ENCODE assay signal across 39 cellular contexts in genomic region chr2:20680744-20681143, GRCh38. TPM values are rescaled to one million over a fixed set of nuclear protein-coding genes. Genes with fewer than 3 reads are reported as not detected.
"Had no signal": no experiment of that assay in that cellular context is flagged by ENCODE, and none has a peak within 500 bp of the region (broad histone marks: within the 10 kb centered on the region; RNA-seq: fewer than 3 reads in every experiment).

No MANE protein-coding gene starts in this region.

- ATAC-seq: activated CD8-positive, alpha-beta T cell treated with anti-CD3 and anti-CD28 coated beads for 36 hours; activated naive CD4-positive, alpha-beta T cell treated with anti-CD3 and anti-CD28 coated beads, Interleukin-2, amount 50 U/mL, for 72 hours; activated T-cell treated with anti-CD3 and anti-CD28 coated beads, Interleukin-2, amount 50 U/mL, for 4 hours; activated T-cell treated with anti-CD3 and anti-CD28 coated beads, Interleukin-2, amount 50 U/mL, for 72 hours; activated T-helper 17 cell treated with anti-CD3 and anti-CD28 coated beads, Interleukin-2, amount 50 U/mL, for 72 hours; body of pancreas had no signal

- H3K27me3 Mint-ChIP-seq: activated B cell treated with CpG ODN at 0.5 μM for 24 hours; activated CD4-positive, alpha-beta memory T cell treated with anti-CD3 and anti-CD28 coated beads for 36 hours; activated CD4-positive, alpha-beta T cell treated with anti-CD3 and anti-CD28 coated beads, Interleukin-2, amount 10 ng/mL, durations not matched to agents 24 days and 14 days; activated CD8-positive, alpha-beta T cell treated with anti-CD3 and anti-CD28 coated beads for 36 hours; activated naive CD8-positive, alpha-beta T cell treated with anti-CD3 and anti-CD28 coated beads for 36 hours; activated T-helper 17 cell treated with anti-CD3 and anti-CD28 coated beads, Interleukin-2, amount 50 U/mL, for 72 hours; central memory CD8-positive, alpha-beta T cell had no signal

- H3K36me3 ChIP-seq: brain microvascular endothelial cell, breast epithelium had no signal

- DNase-seq: activated B cell treated with CpG ODN at 0.5 μM for 24 hours; activated CD4-positive, alpha-beta memory T cell treated with anti-CD3 and anti-CD28 coated beads for 36 hours; activated CD4-positive, alpha-beta T cell treated with anti-CD3 and anti-CD28 coated beads for 4 hours; activated CD4-positive, alpha-beta T cell treated with anti-CD3 and anti-CD28 coated beads, Interleukin-2, amount 10 ng/mL, durations not matched to agents 24 days and 14 days; activated CD4-positive, alpha-beta T cell treated with anti-CD3 and anti-CD28 coated beads, Interleukin-2, amount 50 U/mL, for 1 hour; activated CD4-positive, alpha-beta T cell treated with anti-CD3 and anti-CD28 coated beads, Interleukin-2, amount 50 U/mL, for 4 hours; activated CD4-positive, CD25-positive, alpha-beta regulatory T cell treated with anti-CD3 and anti-CD28 coated beads, Interleukin-2, amount 50 U/mL, for 72 hours; activated CD8-positive, alpha-beta memory T cell treated with anti-CD3 and anti-CD28 coated beads, Interleukin-2, amount 50 U/mL, for 4 hours; activated CD8-positive, alpha-beta T cell treated with anti-CD3 and anti-CD28 coated beads for 36 hours; activated effector memory CD4-positive, alpha-beta T cell treated with anti-CD3 and anti-CD28 coated beads, Interleukin-2, amount 50 U/mL, for 16 hours; activated gamma-delta T cell treated with Interleukin-2 at 50 U/mL for 16 hours; activated naive CD4-positive, alpha-beta T cell; activated naive CD4-positive, alpha-beta T cell treated with anti-CD3 and anti-CD28 coated beads for 36 hours; activated naive CD8-positive, alpha-beta T cell treated with anti-CD3 and anti-CD28 coated beads for 36 hours; activated T-cell treated with anti-CD3 and anti-CD28 coated beads for 4 hours; activated T-cell treated with anti-CD3 and anti-CD28 coated beads, Interleukin-2, amount 50 U/mL, for 1 hour; activated T-cell treated with anti-CD3 and anti-CD28 coated beads, Interleukin-2, amount 50 U/mL, for 4 hours; activated T-cell treated with anti-CD3 and anti-CD28 coated beads, Interleukin-2, amount 50 U/mL, for 72 hours; adrenal gland; amniotic stem cell; aorta; body of pancreas; brain microvascular endothelial cell; caudate nucleus; cerebellar nuclear complex; T-helper 1 cell; T-helper 2 cell; T-helper 9 cell had no signal

- H3K4me1 Mint-ChIP-seq: activated T-helper 17 cell treated with anti-CD3 and anti-CD28 coated beads, Interleukin-2, amount 50 U/mL, for 72 hours; central memory CD8-positive, alpha-beta T cell had no signal

- H3K4me1 ChIP-seq: adrenal gland, breast epithelium had no signal

- H3K4me3 ChIP-seq: adrenal gland, body of pancreas, breast epithelium had no signal

- H3K27me3 ChIP-seq: adrenal gland, body of pancreas, brain microvascular endothelial cell, breast epithelium had no signal

- H3K27ac Mint-ChIP-seq: activated B cell treated with CpG ODN at 0.5 μM for 24 hours; activated CD4-positive, alpha-beta memory T cell treated with anti-CD3 and anti-CD28 coated beads for 36 hours; activated CD4-positive, alpha-beta T cell treated with anti-CD3 and anti-CD28 coated beads, Interleukin-2, amount 10 ng/mL, durations not matched to agents 24 days and 14 days; activated CD8-positive, alpha-beta T cell treated with anti-CD3 and anti-CD28 coated beads for 36 hours; activated naive CD4-positive, alpha-beta T cell treated with anti-CD3 and anti-CD28 coated beads for 36 hours; activated naive CD8-positive, alpha-beta T cell treated with anti-CD3 and anti-CD28 coated beads for 36 hours; activated T-cell treated with anti-CD3 and anti-CD28 coated beads, Interleukin-2, amount 50 U/mL, for 72 hours; activated T-helper 1 cell treated with anti-CD3 and anti-CD28 coated beads, Interleukin-12 subunit alpha, Interleukin-12 subunit beta, Interleukin-2, Interleukin-4 antibody, amounts not matched to agents 30 ng/mL and 10 ng/mL and 1 ng/mL, durations not matched to agents 14 hours and 24 hours and 36 hours; activated T-helper 17 cell treated with anti-CD3 and anti-CD28 coated beads, Interleukin-2, amount 50 U/mL, for 72 hours; T-helper 1 cell treated with Interleukin-12 subunit alpha and Interleukin-12 subunit beta and Interleukin-4 antibody, amounts not matched to agents 30 μg/mL and 1 μg/mL, for 36 hours; T-helper 2 cell treated with Interferon-gamma antibody and Interleukin-4, amounts not matched to agents 5 μg/mL and 100 μg/mL, for 36 hours had no signal

- H3K36me3 Mint-ChIP-seq: activated naive CD4-positive, alpha-beta T cell treated with anti-CD3 and anti-CD28 coated beads, Interleukin-2, amount 50 U/mL, for 72 hours had no signal

- H3K4me3 Mint-ChIP-seq: activated B cell treated with CpG ODN at 0.5 μM for 24 hours; activated CD4-positive, alpha-beta memory T cell treated with anti-CD3 and anti-CD28 coated beads for 36 hours; activated CD4-positive, alpha-beta T cell treated with anti-CD3 and anti-CD28 coated beads, Interleukin-2, amount 10 ng/mL, durations not matched to agents 24 days and 14 days; activated CD8-positive, alpha-beta T cell treated with anti-CD3 and anti-CD28 coated beads for 36 hours; activated naive CD4-positive, alpha-beta T cell treated with anti-CD3 and anti-CD28 coated beads for 36 hours; activated naive CD8-positive, alpha-beta T cell treated with anti-CD3 and anti-CD28 coated beads for 36 hours; activated T-cell treated with anti-CD3 and anti-CD28 coated beads, Interleukin-2, amount 50 U/mL, for 4 hours; activated T-cell treated with anti-CD3 and anti-CD28 coated beads, Interleukin-2, amount 50 U/mL, for 72 hours; activated T-helper 1 cell treated with anti-CD3 and anti-CD28 coated beads, Interleukin-12 subunit alpha, Interleukin-12 subunit beta, Interleukin-2, Interleukin-4 antibody, amounts not matched to agents 30 ng/mL and 10 ng/mL and 1 ng/mL, durations not matched to agents 14 hours and 24 hours and 36 hours; activated T-helper 17 cell treated with anti-CD3 and anti-CD28 coated beads, Interleukin-2, amount 50 U/mL, for 72 hours; central memory CD8-positive, alpha-beta T cell; T-helper 1 cell treated with Interleukin-12 subunit alpha and Interleukin-12 subunit beta and Interleukin-4 antibody, amounts not matched to agents 30 μg/mL and 1 μg/mL, for 36 hours; T-helper 2 cell treated with Interferon-gamma antibody and Interleukin-4, amounts not matched to agents 5 μg/mL and 100 μg/mL, for 36 hours had no signal

- H3K9me3 Mint-ChIP-seq: activated B cell treated with CpG ODN at 0.5 μM for 24 hours; activated CD4-positive, alpha-beta memory T cell treated with anti-CD3 and anti-CD28 coated beads for 36 hours; activated CD4-positive, alpha-beta T cell treated with anti-CD3 and anti-CD28 coated beads, Interleukin-2, amount 10 ng/mL, durations not matched to agents 24 days and 14 days; activated CD8-positive, alpha-beta T cell treated with anti-CD3 and anti-CD28 coated beads for 36 hours; activated naive CD4-positive, alpha-beta T cell treated with anti-CD3 and anti-CD28 coated beads for 36 hours; activated naive CD4-positive, alpha-beta T cell treated with anti-CD3 and anti-CD28 coated beads, Interleukin-2, amount 50 U/mL, for 72 hours; activated naive CD8-positive, alpha-beta T cell treated with anti-CD3 and anti-CD28 coated beads for 36 hours; activated T-cell treated with anti-CD3 and anti-CD28 coated beads, Interleukin-2, amount 50 U/mL, for 4 hours; activated T-cell treated with anti-CD3 and anti-CD28 coated beads, Interleukin-2, amount 50 U/mL, for 72 hours; activated T-helper 1 cell treated with anti-CD3 and anti-CD28 coated beads, Interleukin-12 subunit alpha, Interleukin-12 subunit beta, Interleukin-2, Interleukin-4 antibody, amounts not matched to agents 30 ng/mL and 10 ng/mL and 1 ng/mL, durations not matched to agents 14 hours and 24 hours and 36 hours; activated T-helper 17 cell treated with anti-CD3 and anti-CD28 coated beads, Interleukin-2, amount 50 U/mL, for 72 hours; central memory CD8-positive, alpha-beta T cell; T-helper 1 cell treated with Interleukin-12 subunit alpha and Interleukin-12 subunit beta and Interleukin-4 antibody, amounts not matched to agents 30 μg/mL and 1 μg/mL, for 36 hours; T-helper 2 cell treated with Interferon-gamma antibody and Interleukin-4, amounts not matched to agents 5 μg/mL and 100 μg/mL, for 36 hours had no signal

- H3K9me3 ChIP-seq: adrenal gland, body of pancreas, breast epithelium had no signal

- H3K27ac ChIP-seq: adrenal gland, body of pancreas, brain microvascular endothelial cell, breast epithelium, VCaP had no signal

- FAIRE-seq: astrocyte, TTC549 had no signal

RNA-seq across cellular contexts. Expression of gene GDF7, which starts 13.8 kb away (rescaled TPM):
- total RNA-seq: activated CD8-positive, alpha-beta memory T cell treated with anti-CD3 and anti-CD28 coated beads for 36 hours; activated CD8-positive, alpha-beta T cell treated with anti-CD3 and anti-CD28 coated beads for 36 hours; activated naive CD4-positive, alpha-beta T cell treated with anti-CD3 and anti-CD28 coated beads for 36 hours; activated naive CD8-positive, alpha-beta T cell treated with anti-CD3 and anti-CD28 coated beads for 36 hours had no signal
